ENCODE assay signal across 8 cellular contexts in the genomic region with DNA sequence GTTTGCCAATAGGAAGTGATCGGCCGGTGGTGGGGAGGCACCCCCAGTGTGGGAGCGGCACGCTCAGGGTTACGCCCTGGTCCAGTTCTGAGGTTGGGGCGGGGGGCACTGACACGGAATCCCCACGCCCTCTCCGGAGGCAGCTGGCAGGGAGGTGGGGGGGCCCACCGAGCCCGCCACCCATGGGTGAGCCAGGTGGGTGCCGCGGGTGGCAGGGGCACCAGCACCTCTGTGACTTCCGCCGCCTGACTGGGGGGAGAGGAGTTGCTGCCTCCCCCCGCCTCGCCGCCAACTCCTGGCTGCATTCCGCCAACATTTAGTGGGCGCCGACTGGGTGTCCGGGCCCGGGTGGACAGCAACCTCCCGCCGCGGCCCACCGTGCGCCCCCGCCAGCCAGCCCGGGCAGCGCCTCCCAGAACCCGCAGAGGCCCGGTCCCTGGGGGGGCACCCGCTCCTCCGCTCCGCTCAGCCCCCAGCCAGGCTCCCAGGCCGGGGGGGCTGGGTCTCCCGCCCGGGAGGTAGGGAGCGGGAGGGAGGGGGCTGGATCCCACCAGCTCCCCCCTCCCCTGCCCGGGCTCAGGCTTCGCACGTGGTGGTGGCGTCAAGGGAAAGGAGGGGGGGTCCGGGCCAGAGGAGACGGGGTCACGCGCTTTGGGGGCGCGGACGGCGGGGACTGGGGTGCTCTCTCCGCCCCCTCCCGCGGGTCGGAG. TPM values are rescaled to one million over a fixed set of nuclear protein-coding genes. Genes with fewer than 3 reads are reported as not detected.
DNase-seq lines count a peak whose midpoint lies in the region; ATAC-seq, FAIRE-seq and TF ChIP-seq lines count a peak whose summit lies in the region.

No MANE protein-coding gene starts in this region.

- peak overlapping the region; percentile 89 to 97 (median 96) for H3K27ac ChIP-seq in body of pancreas

- H3K36me3 ChIP-seq in BJ (ENCODE audit: control insufficient read depth, insufficient read depth, low read length) (peaks cover 11% of the 10 kb centered on the region), body of pancreas (replicated peaks in 1 of 2; ENCODE audit: insufficient read depth in 1 of 2, low read depth in 2 of 2) (no peaks in the 10 kb centered on the region), iPS-15b (ENCODE audit: control insufficient read depth, insufficient read depth, low read length) (peaks cover 11% of the 10 kb centered on the region)

- H3K27me3 ChIP-seq in BJ (ENCODE audit: control insufficient read depth, insufficient read depth, low read length): no peaks in the 10 kb centered on the region
- H3K27me3 ChIP-seq in body of pancreas: no peaks in the 10 kb centered on the region
- peaks cover 16% of the 10 kb centered on the region for H3K27me3 ChIP-seq in iPS-15b (ENCODE audit: control insufficient read depth, insufficient read depth, low read length)

- H3K4me3 ChIP-seq in BJ (ENCODE audit: low read depth, low read length) (peak overlapping the region; percentile 63), body of pancreas (peak overlapping the region; percentile 82), iPS-15b (ENCODE audit: low read depth, low read length) (peak overlapping the region; percentile 58), skeletal muscle cell (ENCODE audit: low read depth, low read length) (peak overlapping the region; percentile 82)

- intact Hi-C loops in body of pancreas (cut with DNase I): loop anchor here (5.0 kb wide), 1 partner anchor 62 kb away; no protein-coding TSS in a partner anchor

- TF ChIP-seq CTCF in BJ (IDR thresholded peaks at IDR 0.05; ENCODE audit: insufficient read depth, low read depth, low read length): no peak
- TF ChIP-seq CTCF in body of pancreas (IDR thresholded peaks at IDR 0.05): no peak

- H3K9me3 ChIP-seq in body of pancreas (no peaks in the 10 kb centered on the region), iPS-15b (ENCODE audit: control insufficient read depth, insufficient read depth, low read length) (no peaks in the 10 kb centered on the region)

- peaks cover 58% of the 10 kb centered on the region for H3K4me1 ChIP-seq in body of pancreas
- H3K4me1 ChIP-seq in iPS-15b (ENCODE audit: control insufficient read depth, insufficient read depth, low read length): peaks cover 10% of the 10 kb centered on the region

- H3K9ac ChIP-seq in iPS-15b (ENCODE audit: low read depth, low read length): peak overlapping the region; percentile 47

- FAIRE-seq in RCC 7860 (lab: Jason Lieb, UNC): no peak

- POLR2A ChIA-PET in BJ (lab: Charles Lee): no interaction called here

- CTCF ChIA-PET in BJ (lab: Yijun Ruan, JAX): interaction anchor here (0.6 kb wide), 1 partner anchor 12 kb away, joined by 3 read pairs; no protein-coding TSS in a partner anchor

- DNase-seq in BJ (ENCODE audit: low read depth): no peak
- peak; percentile 48 for DNase-seq in RPMI8226
- peak; percentile 52 to 66 (median 59) for DNase-seq in body of pancreas
- DNase-seq in skeletal muscle cell (ENCODE audit: low read depth): no peak
- DNase-seq in RCC 7860 (ENCODE audit: low spot score): no peak
- DNase-seq in HuH-7.5 (ENCODE audit: low spot score): no peak

- peak; percentile 5 for ATAC-seq in GM21423 (IDR thresholded peaks at IDR 0.05; ENCODE audit: unreplicated experiment)
- ATAC-seq in body of pancreas: no peak

- 1% methylated on average over 40 of the region's 56 CpGs; no CpG with 5 or more reads in 1 of the 2 donors for WGBS in body of pancreas, 2 donors

- no peak for TF ChIP-seq POLR2A in body of pancreas (IDR thresholded peaks at IDR 0.05)

RNA-seq across cellular contexts. Expression of a gene that starts 2.0 kb away (rescaled TPM):
- 4.2 and 7.5 TPM in 2 replicates for polyA plus RNA-seq in BJ (2011; rRNA removed)
- 3.5 and 6.4 TPM in 2 replicates for polyA minus RNA-seq in BJ (2011; rRNA and poly(A)+ RNA removed)
- 10 to 100 TPM; 30.9 to 31.3 TPM for total RNA-seq in body of pancreas

RNA-seq across cellular contexts. Expression of a gene that starts 57.2 kb away (rescaled TPM):
- polyA plus RNA-seq in BJ (2011; rRNA removed): 10.9 and 18.2 TPM in 2 replicates
- 10.9 and 14.0 TPM in 2 replicates for polyA minus RNA-seq in BJ (2011; rRNA and poly(A)+ RNA removed)
- total RNA-seq in body of pancreas: 10 to 100 TPM; 12.7 to 17.1 TPM

RNA-seq across cellular contexts. Expression of a gene that starts 59.2 kb away (rescaled TPM):
- polyA plus RNA-seq in BJ (2011; rRNA removed): 76.9 and 143 TPM in 2 replicates
- 62.9 and 76.0 TPM in 2 replicates for polyA minus RNA-seq in BJ (2011; rRNA and poly(A)+ RNA removed)
- 10 to 100 TPM; 56.8 to 92.0 TPM for total RNA-seq in body of pancreas

Comparison
In these comparisons a context has a peak if more than half of its experiments do, and no peak if none do; other contexts are left out.
1. DNase-seq: peak in RPMI8226 (single experiment) and body of pancreas (4 of 4); none in BJ (single experiment), skeletal muscle cell (single experiment), RCC 7860 (single experiment) and HuH-7.5 (single experiment).
2. Peak in every context shown above with its lines, with median percentiles within 50 percentile points of each other: H3K4me3 ChIP-seq.